ENCODE assay signal across 8 cellular contexts in genomic region chr22:40436460-40437431, GRCh38.
DNase-seq lines count a peak whose midpoint lies in the region; ATAC-seq, FAIRE-seq and TF ChIP-seq lines count a peak whose summit lies in the region.

No MANE protein-coding gene starts in this region.

- DNase-seq in Daoy (ENCODE audit: low read depth) (peak; percentile 25), GM12878 (ENCODE audit: low read depth, low spot score) (peak; percentile 88), iPS-NIHi7 (ENCODE audit: extremely low spot score) (peak; percentile 61), smooth muscle cell (lab: John Stamatoyannopoulos, UW; ENCODE audit: unreplicated experiment) (no peak), GOT3 (lab: John Stamatoyannopoulos, UW) (no peak)

- H3K9ac ChIP-seq in OCI-LY3 (ENCODE audit: low read length), result peak overlapping the region; percentile 46
- H3K9ac ChIP-seq in GM12878 (ENCODE audit: control insufficient read depth, insufficient read depth, low read length), result peak overlapping the region; percentile 56
- H3K9ac ChIP-seq in smooth muscle cell (ENCODE audit: low read depth), result peak overlapping the region; percentile 40

- H3K9me3 ChIP-seq in OCI-LY3 (ENCODE audit: insufficient read depth, low read length) (no peaks in the 10 kb centered on the region), GM12878 (replicated peaks; ENCODE audit: control insufficient read depth, insufficient read depth, low read length) (no peaks in the 10 kb centered on the region), smooth muscle cell (replicated peaks; ENCODE audit: low read depth) (no peaks in the 10 kb centered on the region)

- H3K79me2 ChIP-seq in OCI-LY3 (ENCODE audit: low read length), result peaks cover 28% of the 10 kb centered on the region
- H3K79me2 ChIP-seq in GM12878 (ENCODE audit: control insufficient read depth, insufficient read depth, low read length), result peaks cover 56% of the 10 kb centered on the region
- peaks cover 80% of the 10 kb centered on the region for H3K79me2 ChIP-seq in smooth muscle cell (ENCODE audit: low read depth)

- H3F3A ChIP-seq in smooth muscle cell (ENCODE audit: low read depth), result peaks cover 13% of the 10 kb centered on the region

- no peaks in the 10 kb centered on the region for H3K27me3 ChIP-seq in OCI-LY3 (ENCODE audit: low read depth, low read length)
- H3K27me3 ChIP-seq in GM12878 (replicated peaks in 1 of 2; ENCODE audit: control insufficient read depth in 2 of 2, insufficient read depth in 2 of 2, low read length in 1 of 2), result no peaks in the 10 kb centered on the region
- no peaks in the 10 kb centered on the region for H3K27me3 ChIP-seq in smooth muscle cell (ENCODE audit: low read depth)

- H2AFZ ChIP-seq in OCI-LY3 (ENCODE audit: low read depth, low read length) (no peak overlapping the region), GM12878 (ENCODE audit: control insufficient read depth, low read depth, low read length) (no peak overlapping the region), smooth muscle cell (ENCODE audit: low read depth) (no peak overlapping the region)

- H3K4me1 ChIP-seq in OCI-LY3 (ENCODE audit: low read length), result peaks cover 74% of the 10 kb centered on the region
- H3K4me1 ChIP-seq in GM12878 (ENCODE audit: control insufficient read depth, insufficient read depth, low read length), result peaks cover 72% of the 10 kb centered on the region
- H3K4me1 ChIP-seq in smooth muscle cell (ENCODE audit: low read depth), result peaks cover 4% of the 10 kb centered on the region

- peak; percentile 65 for FAIRE-seq in GM12878 (lab: Jason Lieb, UNC)

- H3K4me3 ChIP-seq in OCI-LY3 (ENCODE audit: low read length) (peak overlapping the region; percentile 67), GM12878 (peak overlapping the region; percentile 50), smooth muscle cell (no peak overlapping the region)

- H4K20me1 ChIP-seq in OCI-LY3 (ENCODE audit: insufficient read depth, low read length), result 0 out of 2 replicates have a peak, but pooled peaks cover 3% of the 10 kb centered on the region
- H4K20me1 ChIP-seq in GM12878 (ENCODE audit: control insufficient read depth, insufficient read depth), result no peaks in the 10 kb centered on the region
- peaks cover 68% of the 10 kb centered on the region for H4K20me1 ChIP-seq in smooth muscle cell (ENCODE audit: low read depth)

- 7% methylated on average over 14 of the region's 14 CpGs for WGBS in GM12878 (ENCODE audit: insufficient coverage, insufficient replicate concordance, low lambda C conversion rate, missing lambda C conversion rate)
- WGBS in smooth muscle cell (ENCODE audit: low lambda C conversion rate), result 43% methylated on average over 14 of the region's 14 CpGs

- H3K27ac ChIP-seq in OCI-LY3 (ENCODE audit: low read length) (peak overlapping the region; percentile 92), GM12878 (ENCODE audit: control insufficient read depth, insufficient read depth) (peak overlapping the region; percentile 84), smooth muscle cell (ENCODE audit: low read depth) (peak overlapping the region; percentile 86)

- H3K36me3 ChIP-seq in OCI-LY3 (replicated peaks; ENCODE audit: low read depth, low read length), result peaks cover 23% of the 10 kb centered on the region
- H3K36me3 ChIP-seq in GM12878 (ENCODE audit: control insufficient read depth in 2 of 2, insufficient read depth in 2 of 2, low read length in 1 of 2), result peaks cover 8 to 27% of the 10 kb centered on the region in 2 experiments
- no peaks in the 10 kb centered on the region for H3K36me3 ChIP-seq in smooth muscle cell (ENCODE audit: low read depth)

- TF ChIP-seq CTCF in OCI-LY3 (IDR thresholded peaks at IDR 0.05; ENCODE audit: low read depth, low read length) (peak; percentile 89), GM12878 (IDR thresholded peaks at IDR 0.05 in 2 of 3, conservative IDR thresholded peaks at IDR 0.05 in 1 of 3; ENCODE audit: control insufficient read depth in 2 of 3, extremely low read depth in 1 of 3, insufficient read depth in 1 of 3, low read depth in 3 of 3, low read length in 3 of 3) (peak; percentile 45 to 52 (median 49); a peak in 5 of 6 replicates), smooth muscle cell (IDR thresholded peaks at IDR 0.05; ENCODE audit: borderline replicate concordance, insufficient read depth, poor library complexity, severe bottlenecking) (peak; percentile 70)

- CTCF ChIA-PET in GM12878 (lab: Yijun Ruan, JAX), result interaction anchor here (0.7 to 10.9 kb wide), 66 partner anchors 10 to 647 kb away, joined by 3 to 202 read pairs (median 5); partner anchors contain the start of genes MRTFA and SGSM3

- peak; percentile 61 for TF ChIP-seq RAD21 in GM12878 (IDR thresholded peaks at IDR 0.05; ENCODE audit: insufficient read depth, low read depth, low read length)

- POLR2A ChIA-PET in GM12878 (lab: Charles Lee), result interaction anchor here (0.5 to 2.6 kb wide), 16 partner anchors 21 to 393 kb away, joined by 3 to 13 read pairs (median 4); partner anchors contain the start of gene MRTFA

- BruUV-seq in GM12878 (replicated peaks; lab: Mats Ljungman, UMichigan), result no TSS peak

- H3K4me2 ChIP-seq in OCI-LY3 (ENCODE audit: low read length), result peak overlapping the region; percentile 73
- H3K4me2 ChIP-seq in GM12878 (ENCODE audit: control insufficient read depth, insufficient read depth), result peak overlapping the region; percentile 78
- peak overlapping the region; percentile 77 for H3K4me2 ChIP-seq in smooth muscle cell

- TF ChIP-seq EP300 in GM12878 (IDR thresholded peaks at IDR 0.05; ENCODE audit: borderline replicate concordance in 1 of 2, control insufficient read depth in 1 of 2, low read depth in 2 of 2, low read length in 2 of 2), result peak in 1 of 2 experiments; percentile 51; a peak in 3 of 4 replicates

- intact Hi-C loops in GM12878 (cut with micrococcal nuclease; ENCODE audit: unreplicated experiment), result loop anchor here (1.0 to 10.0 kb wide), 5 partner anchors 24 to 458 kb away; no protein-coding TSS in a partner anchor

- in situ Hi-C loops in GM12878 (cut with MboI), result no loop called here

- peak; percentile 59 for ATAC-seq in GM19397 (IDR thresholded peaks at IDR 0.05; ENCODE audit: unreplicated experiment)
- peak; percentile 44 for ATAC-seq in HG03565 (IDR thresholded peaks at IDR 0.05; ENCODE audit: unreplicated experiment)
- ATAC-seq in GM12878, result peak; percentile 87

- TF ChIP-seq POLR2A in GM12878 (IDR thresholded peaks at IDR 0.05; ENCODE audit: low read depth, low read length), result no peak

- RAD21 ChIA-PET in GM12878 (lab: Charles Lee; ENCODE audit: unreplicated experiment), result interaction anchor here (0.5 to 3.6 kb wide), 53 partner anchors 8 to 945 kb away, joined by 3 to 121 read pairs (median 4); partner anchors contain the start of genes ADSL and MRTFA

- SMC1A ChIA-PET in GM12878 (lab: Charles Lee; ENCODE audit: uncharacterized antibody, unreplicated experiment), result interaction anchor here (0.6 to 8.1 kb wide), 53 partner anchors 11 to 462 kb away, joined by 3 to 141 read pairs (median 6); partner anchors contain the start of genes MRTFA and SGSM3

TF ChIP-seq in GM12878, 131 proteins besides CTCF, POLR2A, EP300 and RAD21 (continues in another document):
- TF ChIP-seq MEF2A (IDR thresholded peaks at IDR 0.05; ENCODE audit: insufficient read depth, low read depth, low read length) (peak; percentile 84; the same call in 1 of the 2 replicates), FOXM1 (IDR thresholded peaks at IDR 0.05; ENCODE audit: low read depth, low read length) (peak; percentile 61), SP1 (IDR thresholded peaks at IDR 0.05; ENCODE audit: low read depth, low read length) (peak; percentile 6), CEBPB (IDR thresholded peaks at IDR 0.05; ENCODE audit: borderline replicate concordance in 1 of 2, low read depth in 2 of 2, low read length in 2 of 2) (0 out of 4 replicates have a peak, but pooled peaks of 1 of the 2 experiments have one; percentile 16), BHLHE40 (IDR thresholded peaks at IDR 0.05; ENCODE audit: borderline replicate concordance in 1 of 2, low read depth in 2 of 2, low read length in 1 of 2) (0 out of 4 replicates have a peak, but pooled peaks of 1 of the 2 experiments have one; percentile 11), SREBF1 (IDR thresholded peaks at IDR 0.05; ENCODE audit: low read length) (no peak), SMC3 (IDR thresholded peaks at IDR 0.05; ENCODE audit: borderline replicate concordance, low read length) (peak; percentile 47), ATF2 (IDR thresholded peaks at IDR 0.05; ENCODE audit: low read length) (peak; percentile 30; the same call in 1 of the 2 replicates), NFXL1 (IDR thresholded peaks at IDR 0.05; ENCODE audit: borderline replicate concordance) (no peak), STAT3 (IDR thresholded peaks at IDR 0.05; ENCODE audit: low read depth, low read length) (0 out of 2 replicates have a peak, but pooled peaks have one; percentile 47), IKZF1 (conservative IDR thresholded peaks at IDR 0.05) (peak; percentile 88), MEF2B (IDR thresholded peaks at IDR 0.05; ENCODE audit: partially characterized antibody, poor library complexity, severe bottlenecking) (peak; percentile 87), CREM (IDR thresholded peaks at IDR 0.05; ENCODE audit: low read depth) (0 out of 2 replicates have a peak, but pooled peaks have one; percentile 39)

Comparison
In these comparisons a context has a peak if more than half of its experiments do, and no peak if none do; other contexts are left out.
1. DNase-seq: peak in Daoy (single experiment), GM12878 (single experiment) and iPS-NIHi7 (single experiment); none in smooth muscle cell (single experiment) and GOT3 (single experiment).
2. Peak in every context shown above with its lines, with median percentiles within 50 percentile points of each other: ATAC-seq, H3K27ac ChIP-seq, H3K4me2 ChIP-seq, H3K9ac ChIP-seq and CTCF ChIP-seq.